Comparison of ENCODE assay signal across 16 cellular contexts in genomic region chr1:220431840-220432239, GRCh38.
DNase-seq lines count a peak whose midpoint lies in the region; ATAC-seq and TF ChIP-seq lines count a peak whose summit lies in the region.
"Had no signal": no experiment of that assay in that cellular context is flagged by ENCODE, and none has a peak within 500 bp of the region (broad histone marks: within the 10 kb centered on the region; RNA-seq: fewer than 3 reads in every experiment).

No MANE protein-coding gene starts in this region.

- peak; percentile 3 for DNase-seq in MM.1S
- DNase-seq in RPMI8226 = peak; percentile 80
- peak; percentile 32 for DNase-seq in lower lobe of right lung
- peak; percentile 30 to 42 for DNase-seq in thyroid gland
- no peak for DNase-seq in NCI-H187 (lab: John Stamatoyannopoulos, UW)
- DNase-seq: CD4-positive, CD25-positive, alpha-beta regulatory T cell; DND-41; Karpas-422; NCI-H1417; NCI-H187 treated with DMSO at 0.1 percent for 48 hours; NCI-H345; NCI-H524 treated with DMSO at 0.1 percent for 48 hours; SIG-M5; T-cell had no signal

- WGBS in thyroid gland, 2 donors = 48 to 62% methylated on average over 7 of the region's 7 CpGs

- H3K36me3 ChIP-seq in MM.1S (replicated peaks; ENCODE audit: insufficient read depth, low read length) = no peaks in the 10 kb centered on the region
- no peaks in the 10 kb centered on the region for H3K36me3 ChIP-seq in lower lobe of right lung
- no peaks in the 10 kb centered on the region for H3K36me3 ChIP-seq in thyroid gland

- no peak overlapping the region for H3K9ac ChIP-seq in MM.1S (ENCODE audit: low read length)

- H2AFZ ChIP-seq in MM.1S (ENCODE audit: low read length) = no peak overlapping the region

- H4K20me1 ChIP-seq in MM.1S (ENCODE audit: insufficient read depth, low read length) = no peaks in the 10 kb centered on the region

- no peaks in the 10 kb centered on the region for H3K9me2 ChIP-seq in MM.1S (replicated peaks; ENCODE audit: insufficient read depth, low read length)

- ATAC-seq in lower lobe of right lung (no peak), HG02642 (IDR thresholded peaks at IDR 0.05; ENCODE audit: poor library complexity, unreplicated experiment) (no peak), HG03439 (IDR thresholded peaks at IDR 0.05; ENCODE audit: unreplicated experiment) (no peak)
- ATAC-seq: T-cell had no signal

- no peaks in the 10 kb centered on the region for H3K9me3 ChIP-seq in MM.1S (replicated peaks; ENCODE audit: insufficient read depth, low read length)
- H3K9me3 ChIP-seq in lower lobe of right lung = no peaks in the 10 kb centered on the region
- H3K9me3 ChIP-seq in thyroid gland = no peaks in the 10 kb centered on the region

- TF ChIP-seq CTCF in MM.1S (IDR thresholded peaks at IDR 0.05; ENCODE audit: low read length) (no peak), lower lobe of right lung (IDR thresholded peaks at IDR 0.05) (no peak), thyroid gland (IDR thresholded peaks at IDR 0.05) (no peak)

- intact Hi-C loops in lower lobe of right lung (cut with DNase I) (no loop called here), thyroid gland (cut with DNase I) (no loop called here)

- H3K27ac ChIP-seq in MM.1S (ENCODE audit: low read length) (no peak overlapping the region), lower lobe of right lung (no peak overlapping the region), thyroid gland (no peak overlapping the region)

- TF ChIP-seq POLR2A in thyroid gland (IDR thresholded peaks at IDR 0.05) = no peak

- H3K4me2 ChIP-seq in MM.1S (ENCODE audit: low read depth, low read length) = no peak overlapping the region

- no peaks in the 10 kb centered on the region for H3K4me1 ChIP-seq in MM.1S (ENCODE audit: low read length)
- H3K4me1 ChIP-seq in lower lobe of right lung = no peaks in the 10 kb centered on the region
- no peaks in the 10 kb centered on the region for H3K4me1 ChIP-seq in thyroid gland

- no peaks in the 10 kb centered on the region for H3F3A ChIP-seq in MM.1S (ENCODE audit: insufficient read depth, low read length)

- H3K27me3 ChIP-seq in MM.1S (replicated peaks; ENCODE audit: insufficient read depth, low read length) (no peaks in the 10 kb centered on the region), lower lobe of right lung (ENCODE audit: low read depth) (no peaks in the 10 kb centered on the region), thyroid gland (no peaks in the 10 kb centered on the region)

- no peaks in the 10 kb centered on the region for H3K79me2 ChIP-seq in MM.1S (ENCODE audit: low read length)

- H3K4me3 ChIP-seq in MM.1S (ENCODE audit: low read length) (no peak overlapping the region), lower lobe of right lung (no peak overlapping the region), thyroid gland (replicated peaks in 1 of 3) (no peak overlapping the region)

Comparison
In these comparisons a context has a peak if more than half of its experiments do, and no peak if none do; other contexts are left out.
1. DNase-seq: peak in MM.1S (single experiment), RPMI8226 (single experiment), lower lobe of right lung (single experiment) and thyroid gland (2 of 2); none in NCI-H187 (0 of 2).